ENCODE assay signal across 3 cellular contexts in the genomic region with DNA sequence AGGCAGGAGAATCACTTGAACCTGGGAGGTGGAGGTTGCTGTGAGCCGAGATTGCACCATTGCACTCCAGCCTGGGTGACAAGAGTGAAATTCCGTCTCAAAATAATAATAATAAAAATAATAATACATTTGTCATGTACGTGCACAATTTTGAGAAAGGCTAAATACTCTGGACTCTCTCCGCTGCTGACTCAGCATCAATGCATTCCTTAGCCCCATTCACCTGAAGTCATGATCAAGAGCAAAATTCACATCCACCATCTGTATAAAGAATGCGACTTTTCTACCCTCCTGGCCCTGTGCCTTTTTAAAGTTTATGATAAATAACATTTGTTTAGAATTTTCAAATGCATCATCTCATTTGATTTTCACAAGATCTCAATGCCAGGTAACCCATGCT.
A peak's percentile ranks its signal among the peaks of the same experiment; 100 is the strongest.
TF ChIP-seq lines count a peak whose summit lies in the region.

No MANE protein-coding gene starts in this region.

TF ChIP-seq in A549, 52 proteins besides CTCF, POLR2A, EP300 and RAD21:
- TF ChIP-seq TFCP2L1 (CRISPR knock-in tag; IDR thresholded peaks at IDR 0.05) (no peak), MAFK (IDR thresholded peaks at IDR 0.05; ENCODE audit: partially characterized antibody) (peak; percentile 67)

TF ChIP-seq in IMR-90, 13 proteins besides CTCF, POLR2A, EP300 and RAD21:
- TF ChIP-seq MAFK (IDR thresholded peaks at IDR 0.05; ENCODE audit: low read depth, low read length) = peak; percentile 70
- no peak for TF ChIP-seq BHLHE40 (IDR thresholded peaks at IDR 0.05; ENCODE audit: low read depth, low read length)

TF ChIP-seq in H1, 55 proteins besides CTCF, POLR2A, EP300 and RAD21:
- TF ChIP-seq MAFK (IDR thresholded peaks at IDR 0.05; ENCODE audit: low read depth, low read length) (peak; percentile 73), SP2 (IDR thresholded peaks at IDR 0.05; ENCODE audit: low read length) (no peak), CBX8 (IDR thresholded peaks at IDR 0.05; ENCODE audit: borderline replicate concordance, low read depth, low read length) (no peak)
